In the genomic region with DNA sequence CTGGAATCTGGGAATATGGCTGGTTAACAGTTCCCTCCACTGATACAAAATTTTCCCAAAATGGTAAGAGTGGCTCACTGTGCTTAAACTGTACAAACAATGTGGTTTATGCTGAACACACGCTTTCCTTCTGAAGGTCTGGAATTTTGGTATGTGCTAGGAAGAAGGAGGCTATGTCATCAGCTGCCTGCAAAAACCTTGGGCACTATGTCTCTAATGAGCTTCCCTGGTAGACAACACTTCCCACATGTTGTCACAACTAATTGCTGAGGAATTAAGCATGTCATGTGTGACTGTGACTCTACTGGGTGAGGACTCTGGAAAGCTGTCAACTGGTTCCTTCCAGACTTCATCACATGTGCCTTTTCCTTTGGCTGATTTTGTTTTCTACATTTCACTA, we compare ENCODE assay signal across 24 cellular contexts. TPM values are rescaled to one million over a fixed set of nuclear protein-coding genes. Genes with fewer than 3 reads are reported as not detected.
DNase-seq lines count a peak whose midpoint lies in the region; ATAC-seq, FAIRE-seq and TF ChIP-seq lines count a peak whose summit lies in the region.
"Had no signal": no experiment of that assay in that cellular context is flagged by ENCODE, and none has a peak within 500 bp of the region (broad histone marks: within the 10 kb centered on the region; RNA-seq: fewer than 3 reads in every experiment).

No MANE protein-coding gene starts in this region.

- no peaks in the 10 kb centered on the region for H3K4me1 ChIP-seq in SK-N-SH (ENCODE audit: control insufficient read depth in 1 of 2, insufficient read depth in 2 of 2, low read depth in 1 of 2, low read length in 1 of 2)
- no peaks in the 10 kb centered on the region for H3K4me1 ChIP-seq in astrocyte (ENCODE audit: insufficient read depth, low read length)
- no peaks in the 10 kb centered on the region for H3K4me1 ChIP-seq in smooth muscle cell (ENCODE audit: low read depth)
- H3K4me1 ChIP-seq in OCI-LY7 (ENCODE audit: insufficient read depth, low read length, poor library complexity, severe bottlenecking) = no peaks in the 10 kb centered on the region
- H3K4me1 ChIP-seq in HAP-1 = no peaks in the 10 kb centered on the region
- H3K4me1 ChIP-seq: transverse colon had no signal

- H3K36me3 ChIP-seq in SK-N-SH (replicated peaks in 1 of 2; ENCODE audit: control insufficient read depth in 1 of 2, insufficient read depth in 2 of 2, low read length in 1 of 2) = peaks cover 2 to 5% of the 10 kb centered on the region in 2 experiments
- no peaks in the 10 kb centered on the region for H3K36me3 ChIP-seq in astrocyte (ENCODE audit: insufficient read depth, low read length)
- H3K36me3 ChIP-seq in smooth muscle cell (ENCODE audit: low read depth) = no peaks in the 10 kb centered on the region
- H3K36me3 ChIP-seq in OCI-LY7 (ENCODE audit: insufficient read depth, low read length) = no peaks in the 10 kb centered on the region
- H3K36me3 ChIP-seq in HAP-1 (replicated peaks) = no peaks in the 10 kb centered on the region; the same call in 1 of the 2 replicates

- in situ Hi-C loops in HAP-1 (cut with MboI; ENCODE audit: low sequenced_read_pairs) = no loop called here

- no peaks in the 10 kb centered on the region for H3K9me3 Mint-ChIP-seq in astrocyte (ENCODE audit: unreplicated experiment)
- H3K9me3 Mint-ChIP-seq: CD4-positive, CD25-positive, alpha-beta regulatory T cell; memory B cell; nephron; stimulated activated memory B cell treated with anti-CD40 and anti-IgM and Interleukin-4, amounts not matched to agents 10 μg/mL and 1 μg/mL and 100 μg/mL, for 72 hours had no signal

- no peak for TF ChIP-seq RAD21 in SK-N-SH (IDR thresholded peaks at IDR 0.05; ENCODE audit: low read length)

- H3F3A ChIP-seq in SK-N-SH (replicated peaks; ENCODE audit: insufficient read depth) (no peaks in the 10 kb centered on the region), smooth muscle cell (ENCODE audit: low read depth) (peaks cover 14% of the 10 kb centered on the region)

- peak; percentile 49 for FAIRE-seq in astrocyte (lab: Jason Lieb, UNC)
- FAIRE-seq: endothelial cell of umbilical vein had no signal

- H3K4me3 Mint-ChIP-seq in astrocyte (ENCODE audit: unreplicated experiment) = no peak overlapping the region
- H3K4me3 Mint-ChIP-seq: CD4-positive, CD25-positive, alpha-beta regulatory T cell; memory B cell; nephron; stimulated activated memory B cell treated with anti-CD40 and anti-IgM and Interleukin-4, amounts not matched to agents 10 μg/mL and 1 μg/mL and 100 μg/mL, for 72 hours had no signal

- no peaks in the 10 kb centered on the region for H3K27me3 Mint-ChIP-seq in astrocyte (ENCODE audit: low read depth, unreplicated experiment)
- H3K27me3 Mint-ChIP-seq: CD4-positive, CD25-positive, alpha-beta regulatory T cell; memory B cell; stimulated activated memory B cell treated with anti-CD40 and anti-IgM and Interleukin-4, amounts not matched to agents 10 μg/mL and 1 μg/mL and 100 μg/mL, for 72 hours had no signal

- H3K9me3 ChIP-seq in SK-N-SH = no peaks in the 10 kb centered on the region
- no peaks in the 10 kb centered on the region for H3K9me3 ChIP-seq in astrocyte (ENCODE audit: insufficient read depth, low read depth, low read length)
- H3K9me3 ChIP-seq in smooth muscle cell (replicated peaks; ENCODE audit: low read depth) = no peaks in the 10 kb centered on the region
- H3K9me3 ChIP-seq in OCI-LY7 (ENCODE audit: low read length) = no peaks in the 10 kb centered on the region
- H3K9me3 ChIP-seq in HAP-1 = no peaks in the 10 kb centered on the region
- H3K9me3 ChIP-seq: transverse colon had no signal

- H3K4me2 ChIP-seq in SK-N-SH (no peak overlapping the region), astrocyte (ENCODE audit: low read length) (no peak overlapping the region), smooth muscle cell (peak overlapping the region; percentile 45), OCI-LY7 (ENCODE audit: low read length) (no peak overlapping the region)

- H3K27me3 ChIP-seq in SK-N-SH (ENCODE audit: insufficient read depth) (no peaks in the 10 kb centered on the region), astrocyte (ENCODE audit: insufficient read depth, low read length) (no peaks in the 10 kb centered on the region), smooth muscle cell (ENCODE audit: low read depth) (no peaks in the 10 kb centered on the region), HAP-1 (ENCODE audit: low read depth) (no peaks in the 10 kb centered on the region)
- H3K27me3 ChIP-seq: transverse colon had no signal

- CTCF ChIA-PET in SK-N-SH (lab: Yijun Ruan, JAX) (interaction anchor here (0.6 kb wide), 1 partner anchor 12 kb away, joined by 5 read pairs; no protein-coding TSS in a partner anchor), OCI-LY7 (lab: Charles Lee; ENCODE audit: unreplicated experiment) (no interaction called here)

- no peak for TF ChIP-seq EP300 in SK-N-SH (IDR thresholded peaks at IDR 0.05; ENCODE audit: borderline replicate concordance in 1 of 2, low read depth in 1 of 2, low read length in 1 of 2)

- H3K4me3 ChIP-seq in SK-N-SH (ENCODE audit: low read depth in 2 of 2, low read length in 1 of 2) (no peak overlapping the region), astrocyte (ENCODE audit: insufficient read depth, low read depth, low read length) (no peak overlapping the region), smooth muscle cell (no peak overlapping the region), OCI-LY7 (ENCODE audit: low read depth, low read length, poor library complexity, severe bottlenecking) (no peak overlapping the region), HAP-1 (no peak overlapping the region)
- H3K4me3 ChIP-seq: coronary artery, transverse colon had no signal

- H3K79me2 ChIP-seq in SK-N-SH (ENCODE audit: insufficient read depth) (no peaks in the 10 kb centered on the region), astrocyte (ENCODE audit: insufficient read depth, low read length) (no peaks in the 10 kb centered on the region), smooth muscle cell (ENCODE audit: low read depth) (no peaks in the 10 kb centered on the region), OCI-LY7 (ENCODE audit: insufficient read depth, low read depth, low read length) (no peaks in the 10 kb centered on the region)

- DNase-seq in SK-N-SH (no peak), astrocyte (ENCODE audit: low read depth) (peak; percentile 58), foreskin melanocyte (peak; percentile 25), smooth muscle cell (lab: John Stamatoyannopoulos, UW; ENCODE audit: unreplicated experiment) (no peak), OCI-LY7 (ENCODE audit: low spot score) (no peak), T-helper 2 cell (no peak), HAP-1 (ENCODE audit: low spot score in 2 of 2) (no peak)
- DNase-seq: activated effector memory CD4-positive, alpha-beta T cell treated with Interleukin-2 at 50 U/mL for 16 hours; anterior cingulate cortex; CD4-positive, CD25-positive, alpha-beta regulatory T cell; DMS79; glutamatergic neuron; NCI-H187 treated with DMSO at 0.1 percent for 48 hours; NCI-H446 treated with DMSO at 0.1 percent for 48 hours; SHP77 treated with DMSO at 0.1 percent for 48 hours; transverse colon had no signal

- no peak overlapping the region for H3K27ac ChIP-seq in SK-N-SH (ENCODE audit: low read depth in 2 of 2, low read length in 1 of 2)
- no peak overlapping the region for H3K27ac ChIP-seq in astrocyte (ENCODE audit: low read depth, low read length)
- peak overlapping the region; percentile 76 for H3K27ac ChIP-seq in smooth muscle cell (ENCODE audit: low read depth)
- H3K27ac ChIP-seq in OCI-LY7 (ENCODE audit: low read depth, low read length, poor library complexity, severe bottlenecking) = no peak overlapping the region
- H3K27ac ChIP-seq: 22Rv1, coronary artery, transverse colon had no signal

- no peak for TF ChIP-seq CTCF in SK-N-SH (IDR thresholded peaks at IDR 0.05)
- TF ChIP-seq CTCF in astrocyte (IDR thresholded peaks at IDR 0.05; ENCODE audit: insufficient read depth, low read depth, low read length) = no peak
- no peak for TF ChIP-seq CTCF in smooth muscle cell (IDR thresholded peaks at IDR 0.05; ENCODE audit: borderline replicate concordance, insufficient read depth, poor library complexity, severe bottlenecking)
- TF ChIP-seq CTCF in OCI-LY7 (conservative IDR thresholded peaks at IDR 0.05; ENCODE audit: low read length) = no peak

- peak overlapping the region; percentile 76 for H3K27ac Mint-ChIP-seq in astrocyte (ENCODE audit: unreplicated experiment)
- H3K27ac Mint-ChIP-seq: memory B cell; stimulated activated memory B cell treated with anti-CD40 and anti-IgM and Interleukin-4, amounts not matched to agents 10 μg/mL and 1 μg/mL and 100 μg/mL, for 72 hours had no signal

- H4K20me1 ChIP-seq in SK-N-SH (ENCODE audit: insufficient read depth) (no peaks in the 10 kb centered on the region), astrocyte (ENCODE audit: insufficient read depth, low read length) (no peaks in the 10 kb centered on the region), smooth muscle cell (ENCODE audit: low read depth) (no peaks in the 10 kb centered on the region), OCI-LY7 (ENCODE audit: insufficient read depth, low read length) (no peaks in the 10 kb centered on the region)

- BruUV-seq in OCI-LY7 (replicated peaks; lab: Mats Ljungman, UMichigan) = no TSS peak

- H3K36me3 Mint-ChIP-seq in astrocyte (ENCODE audit: low read depth, unreplicated experiment) = peaks cover 5% of the 10 kb centered on the region

- H2AFZ ChIP-seq in SK-N-SH (ENCODE audit: low read depth) = no peak overlapping the region
- no peak overlapping the region for H2AFZ ChIP-seq in astrocyte (ENCODE audit: low read depth, low read length)
- no peak overlapping the region for H2AFZ ChIP-seq in smooth muscle cell (ENCODE audit: low read depth)
- H2AFZ ChIP-seq in OCI-LY7 (ENCODE audit: low read length) = no peak overlapping the region

- intact Hi-C loops in OCI-LY7 (cut with micrococcal nuclease; ENCODE audit: unreplicated experiment) = no loop called here

- H3K4me1 Mint-ChIP-seq in astrocyte (ENCODE audit: low read depth, unreplicated experiment) = peaks cover 5% of the 10 kb centered on the region
- H3K4me1 Mint-ChIP-seq: memory B cell; nephron; stimulated activated memory B cell treated with anti-CD40 and anti-IgM and Interleukin-4, amounts not matched to agents 10 μg/mL and 1 μg/mL and 100 μg/mL, for 72 hours had no signal

- H3K9me2 ChIP-seq in SK-N-SH (no peaks in the 10 kb centered on the region), OCI-LY7 (ENCODE audit: insufficient read depth, low read length) (no peaks in the 10 kb centered on the region)

- WGBS in SK-N-SH (ENCODE audit: low lambda C conversion rate) = 91% methylated on average over 1 of the region's 1 CpG
- WGBS in smooth muscle cell (ENCODE audit: low lambda C conversion rate) = 13% methylated on average over 1 of the region's 1 CpG

- ATAC-seq in SK-N-SH treated with all-trans-retinoic acid at 6 μM for 48 hours = peak; percentile 34; the same call in 1 of the 3 replicates
- ATAC-seq: activated CD4-positive, CD25-positive, alpha-beta regulatory T cell treated with anti-CD3 and anti-CD28 coated beads, Interleukin-2, amount 50 U/mL, for 24 hours; stimulated activated memory B cell treated with anti-CD40 and anti-IgM and Interleukin-4, amounts not matched to agents 10 μg/mL and 1 μg/mL and 100 μg/mL, for 72 hours had no signal

- POLR2A ChIA-PET in SK-N-SH (lab: Yijun Ruan, JAX) = no interaction called here
- POLR2A ChIA-PET in OCI-LY7 (lab: Charles Lee) = interaction anchor here (0.6 kb wide), 1 partner anchor 418 kb away, joined by 4 read pairs; no protein-coding TSS in a partner anchor

- H3K9ac ChIP-seq in SK-N-SH = no peak overlapping the region
- no peak overlapping the region for H3K9ac ChIP-seq in astrocyte (ENCODE audit: low read length)
- no peak overlapping the region for H3K9ac ChIP-seq in smooth muscle cell (ENCODE audit: low read depth)

RNA-seq across cellular contexts. Expression of a gene that starts 29.2 kb away (rescaled TPM):
- polyA plus RNA-seq in SK-N-SH (2012; rRNA removed) (3.2 and 4.7 TPM in 2 replicates), smooth muscle cell (12.9 and 14.8 TPM in 2 replicates)
- polyA plus RNA-seq in SK-N-SH (2012; cell fraction: cytosol; rRNA removed) = 5.0 and 5.8 TPM in 2 replicates
- polyA plus RNA-seq in SK-N-SH (2012; cell fraction: nucleus; rRNA removed) = 1.9 and 3.4 TPM in 2 replicates
- total RNA-seq in astrocyte (13.3 and 18.2 TPM in 2 replicates), smooth muscle cell (9.9 and 14.2 TPM in 2 replicates), OCI-LY7 (2022) (13.2 and 17.9 TPM in 2 replicates)
- 4.6 and 6.3 TPM in 2 replicates for total RNA-seq in OCI-LY7 (2014; rRNA removed; shearing (Covaris generic))

RNA-seq across cellular contexts. Expression of a gene that starts 33.2 kb away (rescaled TPM):
- polyA plus RNA-seq in SK-N-SH (2012; rRNA removed) (46.1 and 74.0 TPM in 2 replicates), smooth muscle cell (16.7 and 26.8 TPM in 2 replicates)
- polyA plus RNA-seq in SK-N-SH (2012; cell fraction: cytosol; rRNA removed) = 56.9 and 61.2 TPM in 2 replicates
- 25.7 and 49.0 TPM in 2 replicates for polyA plus RNA-seq in SK-N-SH (2012; cell fraction: nucleus; rRNA removed)
- total RNA-seq in astrocyte (23.3 and 26.2 TPM in 2 replicates), smooth muscle cell (19.4 and 23.3 TPM in 2 replicates), OCI-LY7 (2022) (42.2 and 49.1 TPM in 2 replicates)
- 24.7 and 35.8 TPM in 2 replicates for total RNA-seq in OCI-LY7 (2014; rRNA removed; shearing (Covaris generic))

RNA-seq across cellular contexts. Expression of a gene that starts 34.9 kb away (rescaled TPM):
- polyA plus RNA-seq in SK-N-SH (2012; rRNA removed) = 28.5 and 38.1 TPM in 2 replicates
- 35.8 and 39.2 TPM in 2 replicates for polyA plus RNA-seq in SK-N-SH (2012; cell fraction: cytosol; rRNA removed)
- polyA plus RNA-seq in SK-N-SH (2012; cell fraction: nucleus; rRNA removed) = 36.3 and 61.0 TPM in 2 replicates
- total RNA-seq in astrocyte = 116 TPM in 2 replicates
- total RNA-seq in smooth muscle cell = 93.2 and 110 TPM in 2 replicates
- 51.9 and 52.6 TPM in 2 replicates for polyA plus RNA-seq in smooth muscle cell
- total RNA-seq in OCI-LY7 (2014; rRNA removed; shearing (Covaris generic)) = 89.7 and 101 TPM in 2 replicates
- 117 and 130 TPM in 2 replicates for total RNA-seq in OCI-LY7 (2022)

Comparison
In these comparisons a context has a peak if more than half of its experiments do, and no peak if none do; other contexts are left out.
1. DNase-seq: peak in astrocyte (single experiment) and foreskin melanocyte (single experiment); none in SK-N-SH (single experiment), smooth muscle cell (single experiment), OCI-LY7 (single experiment), T-helper 2 cell (0 of 5) and HAP-1 (0 of 2).